Comparison of ENCODE assay signal across 12 cellular contexts in genomic region chr6:140050232-140050995, GRCh38.
DNase-seq lines count a peak whose midpoint lies in the region; ATAC-seq, FAIRE-seq and TF ChIP-seq lines count a peak whose summit lies in the region.
"Had no signal": no experiment of that assay in that cellular context is flagged by ENCODE, and none has a peak within 500 bp of the region (broad histone marks: within the 10 kb centered on the region; RNA-seq: fewer than 3 reads in every experiment).

No MANE protein-coding gene starts in this region.

- WGBS in HepG2 (ENCODE audit: low lambda C conversion rate), result 13% methylated on average over 9 of the region's 15 CpGs
- 91% methylated on average over 15 of the region's 15 CpGs for WGBS in lower leg skin, 2 donors

- H2AFZ ChIP-seq in HepG2 (ENCODE audit: low read length), result peak overlapping the region; percentile 8

- no peaks in the 10 kb centered on the region for H4K20me1 ChIP-seq in HepG2 (ENCODE audit: insufficient read depth, low read length)
- H4K20me1 ChIP-seq: BLaER1 treated with 17β-estradiol and CSF1 and Interleukin-3, amounts not matched to agents 10 nM and 100 nM had no signal

- TF ChIP-seq CTCF in AG10803 (conservative IDR thresholded peaks at IDR 0.05; ENCODE audit: low read length), result no peak
- no peak for TF ChIP-seq CTCF in NB4 (IDR thresholded peaks at IDR 0.05; ENCODE audit: low read depth, low read length)
- TF ChIP-seq CTCF in brain microvascular endothelial cell (IDR thresholded peaks at IDR 0.05; ENCODE audit: low read depth, low read length, missing control alignments), result no peak
- TF ChIP-seq CTCF in HepG2 (CRISPR knock-in tag; IDR thresholded peaks at IDR 0.05), result no peak
- no peak for TF ChIP-seq CTCF in lower leg skin (IDR thresholded peaks at IDR 0.05)

- no peak overlapping the region for H3K4me3 Mint-ChIP-seq in activated naive CD8-positive, alpha-beta T cell treated with anti-CD3 and anti-CD28 coated beads, Interleukin-2, amount 50 U/mL, for 24 hours
- H3K4me3 Mint-ChIP-seq: stimulated activated naive CD8-positive, alpha-beta T cell treated with anti-CD3 and anti-CD28 coated beads, Interleukin-15, Interleukin-2, amounts not matched to agents 100 ng/mL and 50 ng/mL, for 24 hours had no signal

- in situ Hi-C loops in brain microvascular endothelial cell (cut with HindIII; ENCODE audit: low pct_ligation_motif_present, low sequenced_read_pairs) (loop anchor here (10.0 kb wide), 1 partner anchor 676 kb away; the partner anchor contains the start of gene CITED2), HepG2 (cut with HindIII; ENCODE audit: extremely low pct_ligation_motif_present, low pct_unique_long_range_greater_than_20kb) (no loop called here)

- H3K9me3 Mint-ChIP-seq in activated naive CD8-positive, alpha-beta T cell treated with anti-CD3 and anti-CD28 coated beads, Interleukin-2, amount 50 U/mL, for 24 hours, result no peaks in the 10 kb centered on the region
- H3K9me3 Mint-ChIP-seq: stimulated activated naive CD8-positive, alpha-beta T cell treated with anti-CD3 and anti-CD28 coated beads, Interleukin-15, Interleukin-2, amounts not matched to agents 100 ng/mL and 50 ng/mL, for 24 hours had no signal

- no peak overlapping the region for H3K27ac Mint-ChIP-seq in activated naive CD8-positive, alpha-beta T cell treated with anti-CD3 and anti-CD28 coated beads, Interleukin-2, amount 50 U/mL, for 24 hours
- H3K27ac Mint-ChIP-seq: stimulated activated naive CD8-positive, alpha-beta T cell treated with anti-CD3 and anti-CD28 coated beads, Interleukin-15, Interleukin-2, amounts not matched to agents 100 ng/mL and 50 ng/mL, for 24 hours had no signal

- no peak overlapping the region for H3K9ac ChIP-seq in HepG2 (ENCODE audit: insufficient read depth, low read depth, low read length)
- H3K9ac ChIP-seq: BLaER1 treated with 17β-estradiol and CSF1 and Interleukin-3, amounts not matched to agents 10 nM and 100 nM had no signal

- POLR2A ChIA-PET in HepG2 (lab: Yijun Ruan, JAX), result no interaction called here

- no peaks in the 10 kb centered on the region for H3K36me3 ChIP-seq in brain microvascular endothelial cell (replicated peaks)
- H3K36me3 ChIP-seq in HepG2 (replicated peaks in 1 of 2; ENCODE audit: control insufficient read depth in 1 of 2, insufficient read depth in 2 of 2, low read length in 2 of 2), result no peaks in the 10 kb centered on the region
- H3K36me3 ChIP-seq: BLaER1 treated with 17β-estradiol and CSF1 and Interleukin-3, amounts not matched to agents 10 nM and 100 nM had no signal

- no peaks in the 10 kb centered on the region for H3K79me2 ChIP-seq in HepG2 (ENCODE audit: insufficient read depth, low read length)

- no peaks in the 10 kb centered on the region for H3K9me3 ChIP-seq in HepG2 (ENCODE audit: low read length)

- intact Hi-C loops in HepG2 (cut with micrococcal nuclease; ENCODE audit: unreplicated experiment), result no loop called here
- intact Hi-C loops in lower leg skin (cut with DNase I; ENCODE audit: low total_unique reads), result no loop called here

- BruUV-seq in HepG2 (replicated peaks; lab: Mats Ljungman, UMichigan), result no TSS peak

- no peaks in the 10 kb centered on the region for H3K4me1 ChIP-seq in HepG2 (ENCODE audit: insufficient read depth, low read length)

- no peak for TF ChIP-seq POLR2A in NB4 (IDR thresholded peaks at IDR 0.05; ENCODE audit: extremely low read depth, insufficient read length)
- TF ChIP-seq POLR2A in HepG2 (IDR thresholded peaks at IDR 0.05; ENCODE audit: insufficient read depth in 1 of 2, low read depth in 2 of 2, low read length in 2 of 2), result no peak
- TF ChIP-seq POLR2A in lower leg skin (IDR thresholded peaks at IDR 0.05), result no peak

- H3K4me1 Mint-ChIP-seq in activated naive CD8-positive, alpha-beta T cell treated with anti-CD3 and anti-CD28 coated beads, Interleukin-2, amount 50 U/mL, for 24 hours, result no peaks in the 10 kb centered on the region

- H3K27me3 ChIP-seq in brain microvascular endothelial cell (replicated peaks) (no peaks in the 10 kb centered on the region), HepG2 (ENCODE audit: control insufficient read depth in 1 of 2, insufficient read depth in 2 of 2, low read length in 2 of 2) (no peaks in the 10 kb centered on the region)
- H3K27me3 ChIP-seq: BLaER1 treated with 17β-estradiol and CSF1 and Interleukin-3, amounts not matched to agents 10 nM and 100 nM had no signal

- peak; percentile 50 for DNase-seq in AG10803 (ENCODE audit: low read depth)
- DNase-seq in NB4 (ENCODE audit: low read depth), result peak; percentile 24
- peak; percentile 79 for DNase-seq in brain microvascular endothelial cell
- DNase-seq in HepG2 (ENCODE audit: low spot score), result peak; percentile 23
- no peak for DNase-seq in NCI-H526 treated with DMSO at 0.1 percent for 48 hours (lab: John Stamatoyannopoulos, UW)
- DNase-seq in activated naive CD8-positive, alpha-beta T cell treated with anti-CD3 and anti-CD28 coated beads, Interleukin-2, amount 50 U/mL, for 24 hours, result no peak
- no peak for DNase-seq in hypothalamus (lab: John Stamatoyannopoulos, UW)
- no peak for DNase-seq in lower leg skin (ENCODE audit: low spot score in 2 of 2)
- DNase-seq: NCI-H226, T1000 had no signal

- peak overlapping the region; percentile 92 for H3K27ac ChIP-seq in brain microvascular endothelial cell
- H3K27ac ChIP-seq in HepG2 (ENCODE audit: extremely low read length, insufficient read depth, low read length), result no peak overlapping the region
- H3K27ac ChIP-seq: BLaER1 treated with 17β-estradiol and CSF1 and Interleukin-3, amounts not matched to agents 10 nM and 100 nM had no signal

- no peak for TF ChIP-seq EP300 in HepG2 (IDR thresholded peaks at IDR 0.05; ENCODE audit: low read depth in 2 of 2, low read length in 2 of 2)
- no peak for TF ChIP-seq EP300 in HepG2 (CRISPR knock-in tag; IDR thresholded peaks at IDR 0.05; ENCODE audit: borderline replicate concordance)

- peak; percentile 60 for FAIRE-seq in HepG2 (lab: Jason Lieb, UNC)

- peak; percentile 84 for ATAC-seq in HepG2
- no peak for ATAC-seq in activated naive CD8-positive, alpha-beta T cell treated with anti-CD3 and anti-CD28 coated beads, Interleukin-2, amount 50 U/mL, for 24 hours

- TF ChIP-seq RAD21 in HepG2 (CRISPR knock-in tag; IDR thresholded peaks at IDR 0.05), result no peak

- 0 out of 2 replicates have a peak overlapping the region, but pooled peaks have one; percentile 26 for H3K4me2 ChIP-seq in HepG2 (ENCODE audit: low read depth, low read length)
- H3K4me2 ChIP-seq: BLaER1 treated with 17β-estradiol and CSF1 and Interleukin-3, amounts not matched to agents 10 nM and 100 nM had no signal

- CTCF ChIA-PET in HepG2 (lab: Yijun Ruan, JAX; ENCODE audit: low intra/inter-chr PET ratio, low total read pairs), result no interaction called here

- H3K4me3 ChIP-seq in AG10803 (ENCODE audit: low read length), result no peak overlapping the region
- H3K4me3 ChIP-seq in NB4 (ENCODE audit: low read depth, low read length), result no peak overlapping the region
- H3K4me3 ChIP-seq in brain microvascular endothelial cell (ENCODE audit: low read depth, low read length), result no peak overlapping the region
- no peak overlapping the region for H3K4me3 ChIP-seq in HepG2 (replicated peaks in 1 of 3; ENCODE audit: insufficient read depth in 1 of 3, low read depth in 2 of 3, low read length in 3 of 3)
- no peak overlapping the region for H3K4me3 ChIP-seq in lower leg skin (ENCODE audit: low read depth, poor library complexity, severe bottlenecking)
- H3K4me3 ChIP-seq: BLaER1 treated with 17β-estradiol and CSF1 and Interleukin-3, amounts not matched to agents 10 nM and 100 nM had no signal

- no peaks in the 10 kb centered on the region for H3K36me3 Mint-ChIP-seq in activated naive CD8-positive, alpha-beta T cell treated with anti-CD3 and anti-CD28 coated beads, Interleukin-2, amount 50 U/mL, for 24 hours (ENCODE audit: low read depth)

- H3K27me3 Mint-ChIP-seq in activated naive CD8-positive, alpha-beta T cell treated with anti-CD3 and anti-CD28 coated beads, Interleukin-2, amount 50 U/mL, for 24 hours, result peaks cover 6% of the 10 kb centered on the region

TF ChIP-seq in HepG2, 621 proteins besides CTCF, POLR2A, EP300 and RAD21 (continues in another document):
- TF ChIP-seq ZNF75D (CRISPR knock-in tag; IDR thresholded peaks at IDR 0.05; ENCODE audit: borderline replicate concordance) (no peak), SUZ12 (IDR thresholded peaks at IDR 0.05; ENCODE audit: low read depth, low read length) (no peak), BRF2 (CRISPR knock-in tag; IDR thresholded peaks at IDR 0.05) (no peak), PLSCR1 (CRISPR knock-in tag; IDR thresholded peaks at IDR 0.05; ENCODE audit: borderline replicate concordance) (no peak), MNT (IDR thresholded peaks at IDR 0.05) (no peak), CEBPG (CRISPR knock-in tag; IDR thresholded peaks at IDR 0.05) (peak; percentile 61), ZNF12 (CRISPR knock-in tag; IDR thresholded peaks at IDR 0.05) (0 out of 2 replicates have a peak, but pooled peaks have one; percentile 25), PAX8 (CRISPR knock-in tag; IDR thresholded peaks at IDR 0.05; ENCODE audit: borderline replicate concordance) (no peak)

Comparison
In these comparisons a context has a peak if more than half of its experiments do, and no peak if none do; other contexts are left out.
1. DNase-seq: peak in AG10803 (single experiment), NB4 (single experiment), brain microvascular endothelial cell (single experiment) and HepG2 (single experiment); none in NCI-H526 treated with DMSO at 0.1 percent for 48 hours (single experiment), activated naive CD8-positive, alpha-beta T cell treated with anti-CD3 and anti-CD28 coated beads, Interleukin-2, amount 50 U/mL, for 24 hours (single experiment), hypothalamus (0 of 51) and lower leg skin (0 of 2).